Comparison of ENCODE assay signal across 30 cellular contexts in the genomic region with DNA sequence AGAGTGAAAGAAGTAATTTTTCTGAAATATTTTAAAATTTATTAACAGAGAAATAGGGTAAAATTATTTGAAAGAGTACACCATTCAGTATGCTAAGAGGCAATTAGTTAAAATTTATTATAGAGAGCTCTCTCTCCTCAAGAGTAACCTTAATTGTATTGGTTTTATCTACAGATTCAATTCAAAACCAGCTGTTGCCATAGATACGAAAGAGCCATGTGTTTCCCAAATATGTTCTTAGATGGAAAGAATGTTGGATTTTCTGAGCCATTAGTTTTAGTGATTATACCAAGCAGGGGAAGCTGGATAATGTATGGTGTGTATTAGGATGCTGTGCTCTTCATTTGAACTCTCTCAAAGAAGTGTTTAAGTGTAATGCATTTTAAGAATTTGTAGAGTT. TPM values are rescaled to one million over a fixed set of nuclear protein-coding genes. Genes with fewer than 3 reads are reported as not detected.
"Had no signal": no experiment of that assay in that cellular context is flagged by ENCODE, and none has a peak within 500 bp of the region (broad histone marks: within the 10 kb centered on the region; RNA-seq: fewer than 3 reads in every experiment).

No MANE protein-coding gene starts in this region.

- H3K27ac Mint-ChIP-seq: natural killer cell; nephron; progenitor cell of endocrine pancreas; stimulated activated effector memory CD8-positive, alpha-beta T cell treated with anti-CD3 and anti-CD28 coated beads, Interleukin-12 subunit alpha, Interleukin-12 subunit beta, amount 100 ng/mL, for 72 hours; stimulated activated naive B cell treated with anti-CD40 and anti-IgM and Interleukin-4, amounts not matched to agents 10 μg/mL and 1 μg/mL and 100 μg/mL, for 72 hours; stimulated activated naive CD8-positive, alpha-beta T cell treated with anti-CD3 and anti-CD28 coated beads, Interleukin-15, Interleukin-2, amounts not matched to agents 100 ng/mL and 50 ng/mL, for 24 hours had no signal

- H2AFZ ChIP-seq: neural progenitor cell, parathyroid adenoma had no signal

- H3K27me3 Mint-ChIP-seq: progenitor cell of endocrine pancreas; stimulated activated naive B cell treated with anti-CD40 and anti-IgM and Interleukin-4, amounts not matched to agents 10 μg/mL and 1 μg/mL and 100 μg/mL, for 72 hours had no signal

- H3K4me1 Mint-ChIP-seq: natural killer cell; nephron; stimulated activated effector memory CD8-positive, alpha-beta T cell treated with anti-CD3 and anti-CD28 coated beads, Interleukin-12 subunit alpha, Interleukin-12 subunit beta, amount 100 ng/mL, for 72 hours; stimulated activated naive B cell treated with anti-CD40 and anti-IgM and Interleukin-4, amounts not matched to agents 10 μg/mL and 1 μg/mL and 100 μg/mL, for 72 hours had no signal

- H3K9ac ChIP-seq: neural progenitor cell, parathyroid adenoma had no signal

- H3K27me3 ChIP-seq: neural progenitor cell, ovary, right lobe of liver, sigmoid colon, stomach, thyroid gland, tibial nerve, upper lobe of left lung, uterus had no signal

- H3K36me3 Mint-ChIP-seq: natural killer cell; neural progenitor cell; stimulated activated effector memory CD8-positive, alpha-beta T cell treated with anti-CD3 and anti-CD28 coated beads, Interleukin-12 subunit alpha, Interleukin-12 subunit beta, amount 100 ng/mL, for 72 hours; stimulated activated naive B cell treated with anti-CD40 and anti-IgM and Interleukin-4, amounts not matched to agents 10 μg/mL and 1 μg/mL and 100 μg/mL, for 72 hours had no signal

- ATAC-seq: natural killer cell; psoas muscle; right cardiac atrium; right lobe of liver; stimulated activated effector memory CD8-positive, alpha-beta T cell treated with anti-CD3 and anti-CD28 coated beads, Interleukin-12 subunit alpha, Interleukin-12 subunit beta, amount 100 ng/mL, for 72 hours; stimulated activated naive B cell treated with anti-CD40 and anti-IgM and Interleukin-4, amounts not matched to agents 10 μg/mL and 1 μg/mL and 100 μg/mL, for 72 hours had no signal

- H3K4me3 Mint-ChIP-seq: natural killer cell; nephron; neural progenitor cell; stimulated activated effector memory CD8-positive, alpha-beta T cell treated with anti-CD3 and anti-CD28 coated beads, Interleukin-12 subunit alpha, Interleukin-12 subunit beta, amount 100 ng/mL, for 72 hours; stimulated activated naive B cell treated with anti-CD40 and anti-IgM and Interleukin-4, amounts not matched to agents 10 μg/mL and 1 μg/mL and 100 μg/mL, for 72 hours; stimulated activated naive CD8-positive, alpha-beta T cell treated with anti-CD3 and anti-CD28 coated beads, Interleukin-15, Interleukin-2, amounts not matched to agents 100 ng/mL and 50 ng/mL, for 24 hours had no signal

- H3K27ac ChIP-seq: neural progenitor cell, ovary, parathyroid adenoma, psoas muscle, right lobe of liver, sigmoid colon, stomach, thoracic aorta, thyroid gland, tibial nerve, upper lobe of left lung, uterus had no signal

- H3K79me2 ChIP-seq: parathyroid adenoma had no signal

- H3K36me3 ChIP-seq: neural progenitor cell, ovary, right lobe of liver, stomach, thoracic aorta, thyroid gland, tibial nerve, upper lobe of left lung, uterus had no signal

- DNase-seq: natural killer cell; occipital lobe; ovary; posterior cingulate gyrus; psoas muscle; right cardiac atrium; right lobe of liver; sigmoid colon; small intestine; stimulated activated CD4-positive, alpha-beta T cell treated with anti-CD3 and anti-CD28 coated beads, Interleukin-15, amount 100 ng/mL, for 24 hours; stimulated activated CD4-positive, alpha-beta T cell treated with anti-CD3 and anti-CD28 coated beads, Interleukin-2, amount 100 ng/mL, for 24 hours; stimulated activated CD4-positive, alpha-beta T cell treated with anti-CD3 and anti-CD28 coated beads, Interleukin-2, amount 100 ng/mL, for 48 hours; stimulated activated CD4-positive, alpha-beta T cell treated with anti-CD3 and anti-CD28 coated beads, Interleukin-4, amount 100 ng/mL, for 24 hours; stimulated activated naive B cell treated with anti-CD40 and anti-IgM and Interleukin-4, amounts not matched to agents 10 μg/mL and 1 μg/mL and 100 μg/mL, for 72 hours; stimulated activated naive CD4-positive, alpha-beta T cell treated with Interleukin-2 at 50 U/mL for 16 hours; stomach; thyroid gland; trophoblast cell; upper lobe of left lung; uterus had no signal

- H3K4me3 ChIP-seq: neural progenitor cell, ovary, psoas muscle, right lobe of liver, sigmoid colon, stomach, thoracic aorta, thyroid gland, tibial nerve, upper lobe of left lung, uterus had no signal

- H3K4me1 ChIP-seq: neural progenitor cell, parathyroid adenoma, psoas muscle, right lobe of liver, sigmoid colon, stomach, thyroid gland, tibial nerve, upper lobe of left lung, uterus had no signal

- H3K9me3 Mint-ChIP-seq: natural killer cell; neural progenitor cell; stimulated activated effector memory CD8-positive, alpha-beta T cell treated with anti-CD3 and anti-CD28 coated beads, Interleukin-12 subunit alpha, Interleukin-12 subunit beta, amount 100 ng/mL, for 72 hours; stimulated activated naive B cell treated with anti-CD40 and anti-IgM and Interleukin-4, amounts not matched to agents 10 μg/mL and 1 μg/mL and 100 μg/mL, for 72 hours; stimulated activated naive CD8-positive, alpha-beta T cell treated with anti-CD3 and anti-CD28 coated beads, Interleukin-15, Interleukin-2, amounts not matched to agents 100 ng/mL and 50 ng/mL, for 24 hours had no signal

- FAIRE-seq: small intestine had no signal

- H3K4me2 ChIP-seq: neural progenitor cell had no signal

- H3K9me3 ChIP-seq: ovary, psoas muscle, right lobe of liver, stomach, thoracic aorta, thyroid gland, tibial nerve, upper lobe of left lung, uterus had no signal

RNA-seq across cellular contexts. Expression of a gene that starts 27.8 kb away (rescaled TPM):
- total RNA-seq: natural killer cell, renal cortical epithelial cell had no signal
- polyA plus RNA-seq: neural cell had no signal
